In the genomic region with DNA sequence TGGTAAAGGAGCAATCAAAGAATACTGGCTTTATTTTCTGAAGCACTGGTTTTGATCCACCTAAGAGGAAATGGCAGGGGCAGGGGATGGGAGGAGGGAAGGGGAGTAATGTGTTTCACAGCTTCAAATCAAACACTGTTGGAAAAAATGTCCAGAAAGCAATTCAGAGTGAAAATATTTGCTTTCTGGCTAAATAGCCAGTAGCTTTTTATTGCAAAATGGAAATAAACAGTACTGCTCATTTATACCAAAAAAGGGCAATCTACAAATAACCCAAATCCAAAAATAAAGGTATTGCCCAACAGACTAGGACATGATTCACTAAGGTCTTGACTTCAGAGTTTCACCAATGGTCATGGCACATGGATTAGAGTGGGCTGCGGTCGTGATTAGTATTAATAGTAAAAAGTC, we compare ENCODE assay signal across 1 cellular context.
TF ChIP-seq lines count a peak whose summit lies in the region.

No MANE protein-coding gene starts in this region.

TF ChIP-seq in GM23338, 12 proteins besides CTCF, POLR2A, EP300 and RAD21 (continued from another document):
- TF ChIP-seq, protein P1, sequence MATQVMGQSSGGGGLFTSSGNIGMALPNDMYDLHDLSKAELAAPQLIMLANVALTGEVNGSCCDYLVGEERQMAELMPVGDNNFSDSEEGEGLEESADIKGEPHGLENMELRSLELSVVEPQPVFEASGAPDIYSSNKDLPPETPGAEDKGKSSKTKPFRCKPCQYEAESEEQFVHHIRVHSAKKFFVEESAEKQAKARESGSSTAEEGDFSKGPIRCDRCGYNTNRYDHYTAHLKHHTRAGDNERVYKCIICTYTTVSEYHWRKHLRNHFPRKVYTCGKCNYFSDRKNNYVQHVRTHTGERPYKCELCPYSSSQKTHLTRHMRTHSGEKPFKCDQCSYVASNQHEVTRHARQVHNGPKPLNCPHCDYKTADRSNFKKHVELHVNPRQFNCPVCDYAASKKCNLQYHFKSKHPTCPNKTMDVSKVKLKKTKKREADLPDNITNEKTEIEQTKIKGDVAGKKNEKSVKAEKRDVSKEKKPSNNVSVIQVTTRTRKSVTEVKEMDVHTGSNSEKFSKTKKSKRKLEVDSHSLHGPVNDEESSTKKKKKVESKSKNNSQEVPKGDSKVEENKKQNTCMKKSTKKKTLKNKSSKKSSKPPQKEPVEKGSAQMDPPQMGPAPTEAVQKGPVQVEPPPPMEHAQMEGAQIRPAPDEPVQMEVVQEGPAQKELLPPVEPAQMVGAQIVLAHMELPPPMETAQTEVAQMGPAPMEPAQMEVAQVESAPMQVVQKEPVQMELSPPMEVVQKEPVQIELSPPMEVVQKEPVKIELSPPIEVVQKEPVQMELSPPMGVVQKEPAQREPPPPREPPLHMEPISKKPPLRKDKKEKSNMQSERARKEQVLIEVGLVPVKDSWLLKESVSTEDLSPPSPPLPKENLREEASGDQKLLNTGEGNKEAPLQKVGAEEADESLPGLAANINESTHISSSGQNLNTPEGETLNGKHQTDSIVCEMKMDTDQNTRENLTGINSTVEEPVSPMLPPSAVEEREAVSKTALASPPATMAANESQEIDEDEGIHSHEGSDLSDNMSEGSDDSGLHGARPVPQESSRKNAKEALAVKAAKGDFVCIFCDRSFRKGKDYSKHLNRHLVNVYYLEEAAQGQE (IDR thresholded peaks at IDR 0.05; ENCODE audit: unreplicated experiment), result no peak
- TF ChIP-seq EZH2phosphoT487 (IDR thresholded peaks at IDR 0.05; ENCODE audit: unreplicated experiment), result no peak
- no peak for TF ChIP-seq CREB1 (CRISPR knock-in tag; IDR thresholded peaks at IDR 0.05; ENCODE audit: low read depth)
- TF ChIP-seq JUNB (IDR thresholded peaks at IDR 0.05; ENCODE audit: unreplicated experiment), result no peak
- TF ChIP-seq EZH2 (IDR thresholded peaks at IDR 0.05; ENCODE audit: low read depth, unreplicated experiment), result no peak
